8 cellular contexts compared by ENCODE assay signal in genomic region chr15:40069178-40070165, GRCh38. TPM values are rescaled to one million over a fixed set of nuclear protein-coding genes. Genes with fewer than 3 reads are reported as not detected.
DNase-seq lines count a peak whose midpoint lies in the region; TF ChIP-seq lines count a peak whose summit lies in the region.

No MANE protein-coding gene starts in this region.

- no peak overlapping the region for H3K4me3 Mint-ChIP-seq in endothelial cell (ENCODE audit: unreplicated experiment)

- peak overlapping the region; percentile 51 for H3K9ac ChIP-seq in skeletal muscle satellite cell (ENCODE audit: low read depth, low read length)

- H3K9me3 ChIP-seq in iPS-18c (ENCODE audit: control insufficient read depth, insufficient read depth, low read length) = no peaks in the 10 kb centered on the region
- no peaks in the 10 kb centered on the region for H3K9me3 ChIP-seq in skeletal muscle satellite cell (replicated peaks; ENCODE audit: low read length)

- no peaks in the 10 kb centered on the region for H3K36me3 ChIP-seq in skeletal muscle satellite cell (ENCODE audit: insufficient read depth, low read length)

- H3K4me2 ChIP-seq in skeletal muscle satellite cell (ENCODE audit: low read length) = peak overlapping the region; percentile 54

- no peak overlapping the region for H3K27ac Mint-ChIP-seq in endothelial cell (ENCODE audit: unreplicated experiment)

- H3K27me3 Mint-ChIP-seq in endothelial cell (ENCODE audit: unreplicated experiment) = peaks cover 9% of the 10 kb centered on the region

- DNase-seq in GM04504 (ENCODE audit: low read depth) (peak; percentile 62), HEK293T (ENCODE audit: extremely low spot score) (peak; percentile 60), NCI-H1694 treated with DMSO at 0.1 percent for 48 hours (lab: John Stamatoyannopoulos, UW) (peak; percentile 75), anterior cingulate cortex (lab: John Stamatoyannopoulos, UW) (peak; percentile 30 to 100 (median 92)), endothelial cell (ENCODE audit: low spot score) (no peak)
- no peak for DNase-seq in central memory CD4-positive, alpha-beta T cell

- H3K4me1 ChIP-seq in skeletal muscle satellite cell (ENCODE audit: control insufficient read depth, insufficient read depth, low read length) = peaks cover 26% of the 10 kb centered on the region

- peaks cover 28% of the 10 kb centered on the region for H3K4me1 Mint-ChIP-seq in endothelial cell (ENCODE audit: unreplicated experiment)

- H3K4me3 ChIP-seq in iPS-18c (ENCODE audit: insufficient read depth, low read depth, low read length) (0 out of 2 replicates have a peak overlapping the region, but pooled peaks have one; percentile 3), skeletal muscle satellite cell (ENCODE audit: low read length) (peak overlapping the region; percentile 21)

- no peaks in the 10 kb centered on the region for H3K9me3 Mint-ChIP-seq in endothelial cell (ENCODE audit: unreplicated experiment)

- CTCF ChIA-PET in HEK293T (lab: Yijun Ruan, JAX) = interaction anchor here (1.1 kb wide), 1 partner anchor 25 kb away, joined by 4 read pairs; no protein-coding TSS in a partner anchor

- H3K36me3 Mint-ChIP-seq in endothelial cell (ENCODE audit: low read depth, unreplicated experiment) = no peaks in the 10 kb centered on the region

- TF ChIP-seq CTCF in endothelial cell (IDR thresholded peaks at IDR 0.05; ENCODE audit: unreplicated experiment) = no peak

- POLR2A ChIA-PET in HEK293T (lab: Yijun Ruan, JAX) = interaction anchor here (1.4 kb wide), 1 partner anchor 30 kb away, joined by 9 read pairs; no protein-coding TSS in a partner anchor

- no peaks in the 10 kb centered on the region for H3K27me3 ChIP-seq in skeletal muscle satellite cell (ENCODE audit: control insufficient read depth, insufficient read depth, low read length)

TF ChIP-seq in HEK293T, 16 proteins besides CTCF, POLR2A, EP300 and RAD21:
- TF ChIP-seq L3MBTL2 (conservative IDR thresholded peaks at IDR 0.05) = no peak
- TF ChIP-seq ARNT (IDR thresholded peaks at IDR 0.05) = peak; percentile 77
TF ChIP-seq in HEK293T: peak in this region for 1.

RNA-seq across cellular contexts. Expression of gene SRP14, which starts 30.5 kb away (rescaled TPM):
- 61.1 and 87.6 TPM in 2 replicates for total RNA-seq in skeletal muscle satellite cell (2012; rRNA removed)
- 235 TPM for total RNA-seq in endothelial cell (ENCODE audit: unreplicated experiment)

RNA-seq across cellular contexts. Expression of gene BMF, which starts 39.2 kb away (rescaled TPM):
- total RNA-seq in skeletal muscle satellite cell (2012; rRNA removed) = under 0.01 and 0.44 TPM in 2 replicates
- total RNA-seq in endothelial cell (ENCODE audit: unreplicated experiment) = 153 TPM

Comparison
In these comparisons a context has a peak if more than half of its experiments do, and no peak if none do; other contexts are left out.
1. DNase-seq: peak in GM04504 (single experiment), HEK293T (single experiment), NCI-H1694 treated with DMSO at 0.1 percent for 48 hours (single experiment) and anterior cingulate cortex (58 of 58); none in central memory CD4-positive, alpha-beta T cell (single experiment) and endothelial cell (single experiment).